Comparison of ENCODE assay signal across 1 cellular context in the genomic region with DNA sequence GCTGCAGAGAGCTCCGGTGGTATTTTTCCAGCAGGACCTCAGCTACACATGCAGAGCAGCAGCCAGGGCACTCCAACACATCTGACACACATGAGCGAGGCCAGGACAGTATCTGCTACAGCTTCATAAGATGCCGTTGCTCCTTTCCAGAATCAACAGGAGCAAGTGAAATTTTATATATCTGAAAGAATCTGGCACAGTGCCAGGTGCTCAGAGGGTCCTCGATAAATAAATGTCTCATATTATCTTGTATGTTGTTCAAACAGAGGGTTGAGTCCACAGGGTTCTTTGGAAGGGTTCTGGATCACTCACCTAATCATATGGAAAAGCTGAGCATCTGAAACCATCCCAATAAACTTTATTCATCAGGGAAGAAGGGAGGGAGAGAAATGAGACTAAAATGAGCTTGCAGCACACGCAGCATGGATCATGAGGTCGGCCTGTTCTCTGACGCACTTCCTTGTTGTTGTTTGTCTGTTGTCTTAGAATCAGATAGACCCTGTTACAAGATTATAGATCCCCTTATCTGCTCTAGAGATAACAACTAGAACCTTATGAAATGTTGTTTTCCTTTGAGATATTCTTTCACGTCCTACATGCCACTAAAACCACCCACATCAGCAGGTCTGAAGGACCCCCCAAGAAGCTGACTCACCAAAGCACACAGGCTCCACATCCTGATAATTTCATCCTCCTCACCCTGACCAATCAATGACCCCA.
TF ChIP-seq lines count a peak whose summit lies in the region.

No MANE protein-coding gene starts in this region.

TF ChIP-seq in K562, 482 proteins besides CTCF, POLR2A, EP300 and RAD21 (continued from another document):
- TF ChIP-seq, protein P1, sequence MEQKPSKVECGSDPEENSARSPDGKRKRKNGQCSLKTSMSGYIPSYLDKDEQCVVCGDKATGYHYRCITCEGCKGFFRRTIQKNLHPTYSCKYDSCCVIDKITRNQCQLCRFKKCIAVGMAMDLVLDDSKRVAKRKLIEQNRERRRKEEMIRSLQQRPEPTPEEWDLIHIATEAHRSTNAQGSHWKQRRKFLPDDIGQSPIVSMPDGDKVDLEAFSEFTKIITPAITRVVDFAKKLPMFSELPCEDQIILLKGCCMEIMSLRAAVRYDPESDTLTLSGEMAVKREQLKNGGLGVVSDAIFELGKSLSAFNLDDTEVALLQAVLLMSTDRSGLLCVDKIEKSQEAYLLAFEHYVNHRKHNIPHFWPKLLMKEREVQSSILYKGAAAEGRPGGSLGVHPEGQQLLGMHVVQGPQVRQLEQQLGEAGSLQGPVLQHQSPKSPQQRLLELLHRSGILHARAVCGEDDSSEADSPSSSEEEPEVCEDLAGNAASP (IDR thresholded peaks at IDR 0.05) = no peak
- peak; percentile 88 for TF ChIP-seq NFIX (CRISPR knock-in tag; IDR thresholded peaks at IDR 0.05; ENCODE audit: low read depth)
- TF ChIP-seq MXI1 (IDR thresholded peaks at IDR 0.05; ENCODE audit: low read depth, low read length) = no peak
- TF ChIP-seq, protein P2, sequence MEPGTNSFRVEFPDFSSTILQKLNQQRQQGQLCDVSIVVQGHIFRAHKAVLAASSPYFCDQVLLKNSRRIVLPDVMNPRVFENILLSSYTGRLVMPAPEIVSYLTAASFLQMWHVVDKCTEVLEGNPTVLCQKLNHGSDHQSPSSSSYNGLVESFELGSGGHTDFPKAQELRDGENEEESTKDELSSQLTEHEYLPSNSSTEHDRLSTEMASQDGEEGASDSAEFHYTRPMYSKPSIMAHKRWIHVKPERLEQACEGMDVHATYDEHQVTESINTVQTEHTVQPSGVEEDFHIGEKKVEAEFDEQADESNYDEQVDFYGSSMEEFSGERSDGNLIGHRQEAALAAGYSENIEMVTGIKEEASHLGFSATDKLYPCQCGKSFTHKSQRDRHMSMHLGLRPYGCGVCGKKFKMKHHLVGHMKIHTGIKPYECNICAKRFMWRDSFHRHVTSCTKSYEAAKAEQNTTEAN (CRISPR knock-in tag; IDR thresholded peaks at IDR 0.05) = no peak
- TF ChIP-seq NFIC (IDR thresholded peaks at IDR 0.05) = peak; percentile 93
- TF ChIP-seq IRF2 (CRISPR knock-in tag; IDR thresholded peaks at IDR 0.05) = no peak
- no peak for TF ChIP-seq NCOA6 (IDR thresholded peaks at IDR 0.05)
- no peak for TF ChIP-seq ZNF780A (CRISPR knock-in tag; IDR thresholded peaks at IDR 0.05)
- TF ChIP-seq, protein P3, sequence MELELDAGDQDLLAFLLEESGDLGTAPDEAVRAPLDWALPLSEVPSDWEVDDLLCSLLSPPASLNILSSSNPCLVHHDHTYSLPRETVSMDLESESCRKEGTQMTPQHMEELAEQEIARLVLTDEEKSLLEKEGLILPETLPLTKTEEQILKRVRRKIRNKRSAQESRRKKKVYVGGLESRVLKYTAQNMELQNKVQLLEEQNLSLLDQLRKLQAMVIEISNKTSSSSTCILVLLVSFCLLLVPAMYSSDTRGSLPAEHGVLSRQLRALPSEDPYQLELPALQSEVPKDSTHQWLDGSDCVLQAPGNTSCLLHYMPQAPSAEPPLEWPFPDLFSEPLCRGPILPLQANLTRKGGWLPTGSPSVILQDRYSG (tag; conservative IDR thresholded peaks at IDR 0.05; ENCODE audit: low read depth) = no peak
- TF ChIP-seq, protein P4, sequence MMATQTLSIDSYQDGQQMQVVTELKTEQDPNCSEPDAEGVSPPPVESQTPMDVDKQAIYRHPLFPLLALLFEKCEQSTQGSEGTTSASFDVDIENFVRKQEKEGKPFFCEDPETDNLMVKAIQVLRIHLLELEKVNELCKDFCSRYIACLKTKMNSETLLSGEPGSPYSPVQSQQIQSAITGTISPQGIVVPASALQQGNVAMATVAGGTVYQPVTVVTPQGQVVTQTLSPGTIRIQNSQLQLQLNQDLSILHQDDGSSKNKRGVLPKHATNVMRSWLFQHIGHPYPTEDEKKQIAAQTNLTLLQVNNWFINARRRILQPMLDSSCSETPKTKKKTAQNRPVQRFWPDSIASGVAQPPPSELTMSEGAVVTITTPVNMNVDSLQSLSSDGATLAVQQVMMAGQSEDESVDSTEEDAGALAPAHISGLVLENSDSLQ (IDR thresholded peaks at IDR 0.05) = no peak
- no peak for TF ChIP-seq SOX6 (IDR thresholded peaks at IDR 0.05)
- TF ChIP-seq, protein P5, sequence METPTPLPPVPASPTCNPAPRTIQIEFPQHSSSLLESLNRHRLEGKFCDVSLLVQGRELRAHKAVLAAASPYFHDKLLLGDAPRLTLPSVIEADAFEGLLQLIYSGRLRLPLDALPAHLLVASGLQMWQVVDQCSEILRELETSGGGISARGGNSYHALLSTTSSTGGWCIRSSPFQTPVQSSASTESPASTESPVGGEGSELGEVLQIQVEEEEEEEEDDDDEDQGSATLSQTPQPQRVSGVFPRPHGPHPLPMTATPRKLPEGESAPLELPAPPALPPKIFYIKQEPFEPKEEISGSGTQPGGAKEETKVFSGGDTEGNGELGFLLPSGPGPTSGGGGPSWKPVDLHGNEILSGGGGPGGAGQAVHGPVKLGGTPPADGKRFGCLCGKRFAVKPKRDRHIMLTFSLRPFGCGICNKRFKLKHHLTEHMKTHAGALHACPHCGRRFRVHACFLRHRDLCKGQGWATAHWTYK (CRISPR knock-in tag; IDR thresholded peaks at IDR 0.05) = no peak
